In the genomic region with DNA sequence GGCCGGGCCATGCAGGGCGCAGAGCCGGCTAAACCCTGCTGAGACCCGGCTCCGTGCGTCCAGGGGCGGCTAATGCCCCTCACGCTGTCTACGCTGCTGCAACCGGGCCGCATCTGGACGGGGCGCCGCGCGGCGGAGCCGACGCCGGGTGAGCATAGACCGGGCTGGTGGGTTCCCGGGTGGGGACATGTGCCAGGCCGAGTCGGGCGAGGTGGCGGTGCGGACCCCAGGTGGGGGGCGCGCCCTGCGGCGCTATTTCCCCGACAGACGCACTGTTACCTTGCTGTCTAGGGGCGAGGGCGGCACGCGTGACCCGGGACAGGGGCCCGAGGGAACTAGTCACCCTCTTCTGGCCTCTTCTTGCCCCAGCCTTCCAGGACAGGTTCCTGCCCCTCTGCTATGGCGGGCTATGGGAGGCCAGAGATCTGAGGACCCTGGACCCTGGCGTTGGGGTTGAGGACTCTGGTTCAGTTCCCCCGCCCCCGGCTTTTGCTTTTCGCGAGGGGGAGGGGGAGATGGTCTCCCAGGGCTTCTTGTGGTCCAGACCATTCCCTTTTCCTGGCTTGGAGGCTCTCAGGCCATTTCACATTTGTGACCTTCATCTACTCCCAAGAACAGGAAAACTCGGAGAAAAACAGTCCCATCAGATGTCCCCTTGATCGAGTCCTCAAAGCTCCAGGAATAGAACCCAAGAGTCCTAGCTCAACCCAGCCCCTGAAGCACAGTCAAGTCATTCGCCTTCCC, we compare ENCODE assay signal across 2 cellular contexts.
A peak's percentile ranks its signal among the peaks of the same experiment; 100 is the strongest.
TF ChIP-seq lines count a peak whose summit lies in the region.

No MANE protein-coding gene starts in this region.

TF ChIP-seq in HEK293, 187 proteins besides CTCF, POLR2A, EP300 and RAD21 (continues in another document):
- TF ChIP-seq, protein P1, sequence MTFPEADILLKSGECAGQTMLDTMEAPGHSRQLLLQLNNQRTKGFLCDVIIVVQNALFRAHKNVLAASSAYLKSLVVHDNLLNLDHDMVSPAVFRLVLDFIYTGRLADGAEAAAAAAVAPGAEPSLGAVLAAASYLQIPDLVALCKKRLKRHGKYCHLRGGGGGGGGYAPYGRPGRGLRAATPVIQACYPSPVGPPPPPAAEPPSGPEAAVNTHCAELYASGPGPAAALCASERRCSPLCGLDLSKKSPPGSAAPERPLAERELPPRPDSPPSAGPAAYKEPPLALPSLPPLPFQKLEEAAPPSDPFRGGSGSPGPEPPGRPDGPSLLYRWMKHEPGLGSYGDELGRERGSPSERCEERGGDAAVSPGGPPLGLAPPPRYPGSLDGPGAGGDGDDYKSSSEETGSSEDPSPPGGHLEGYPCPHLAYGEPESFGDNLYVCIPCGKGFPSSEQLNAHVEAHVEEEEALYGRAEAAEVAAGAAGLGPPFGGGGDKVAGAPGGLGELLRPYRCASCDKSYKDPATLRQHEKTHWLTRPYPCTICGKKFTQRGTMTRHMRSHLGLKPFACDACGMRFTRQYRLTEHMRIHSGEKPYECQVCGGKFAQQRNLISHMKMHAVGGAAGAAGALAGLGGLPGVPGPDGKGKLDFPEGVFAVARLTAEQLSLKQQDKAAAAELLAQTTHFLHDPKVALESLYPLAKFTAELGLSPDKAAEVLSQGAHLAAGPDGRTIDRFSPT (tag by site-specific recombination; IDR thresholded peaks at IDR 0.05), result 0 out of 2 replicates have a peak, but pooled peaks have one; percentile 25
- TF ChIP-seq, protein P2, sequence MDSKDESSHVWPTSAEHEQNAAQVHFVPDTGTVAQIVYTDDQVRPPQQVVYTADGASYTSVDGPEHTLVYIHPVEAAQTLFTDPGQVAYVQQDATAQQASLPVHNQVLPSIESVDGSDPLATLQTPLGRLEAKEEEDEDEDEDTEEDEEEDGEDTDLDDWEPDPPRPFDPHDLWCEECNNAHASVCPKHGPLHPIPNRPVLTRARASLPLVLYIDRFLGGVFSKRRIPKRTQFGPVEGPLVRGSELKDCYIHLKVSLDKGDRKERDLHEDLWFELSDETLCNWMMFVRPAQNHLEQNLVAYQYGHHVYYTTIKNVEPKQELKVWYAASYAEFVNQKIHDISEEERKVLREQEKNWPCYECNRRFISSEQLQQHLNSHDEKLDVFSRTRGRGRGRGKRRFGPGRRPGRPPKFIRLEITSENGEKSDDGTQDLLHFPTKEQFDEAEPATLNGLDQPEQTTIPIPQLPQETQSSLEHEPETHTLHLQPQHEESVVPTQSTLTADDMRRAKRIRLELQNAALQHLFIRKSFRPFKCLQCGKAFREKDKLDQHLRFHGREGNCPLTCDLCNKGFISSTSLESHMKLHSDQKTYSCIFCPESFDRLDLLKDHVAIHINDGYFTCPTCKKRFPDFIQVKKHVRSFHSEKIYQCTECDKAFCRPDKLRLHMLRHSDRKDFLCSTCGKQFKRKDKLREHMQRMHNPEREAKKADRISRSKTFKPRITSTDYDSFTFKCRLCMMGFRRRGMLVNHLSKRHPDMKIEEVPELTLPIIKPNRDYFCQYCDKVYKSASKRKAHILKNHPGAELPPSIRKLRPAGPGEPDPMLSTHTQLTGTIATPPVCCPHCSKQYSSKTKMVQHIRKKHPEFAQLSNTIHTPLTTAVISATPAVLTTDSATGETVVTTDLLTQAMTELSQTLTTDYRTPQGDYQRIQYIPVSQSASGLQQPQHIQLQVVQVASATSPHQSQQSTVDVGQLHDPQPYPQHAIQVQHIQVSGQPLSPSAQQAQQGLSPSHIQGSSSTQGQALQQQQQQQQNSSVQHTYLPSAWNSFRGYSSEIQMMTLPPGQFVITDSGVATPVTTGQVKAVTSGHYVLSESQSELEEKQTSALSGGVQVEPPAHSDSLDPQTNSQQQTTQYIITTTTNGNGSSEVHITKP (tag by site-specific recombination; IDR thresholded peaks at IDR 0.05), result peak; percentile 50
- TF ChIP-seq ZFHX2 (tag by site-specific recombination; conservative IDR thresholded peaks at IDR 0.05), result 0 out of 2 replicates have a peak, but pooled peaks have one; percentile 6
- TF ChIP-seq ZIC2 (tag by site-specific recombination; IDR thresholded peaks at IDR 0.05), result peak; percentile 30
- no peak for TF ChIP-seq ZNF350 (tag by site-specific recombination; IDR thresholded peaks at IDR 0.05)
- peak; percentile 49; the same call in 1 of the 2 replicates for TF ChIP-seq ZNF777 (tag by site-specific recombination; IDR thresholded peaks at IDR 0.05; ENCODE audit: borderline replicate concordance)
- TF ChIP-seq, protein P3, sequence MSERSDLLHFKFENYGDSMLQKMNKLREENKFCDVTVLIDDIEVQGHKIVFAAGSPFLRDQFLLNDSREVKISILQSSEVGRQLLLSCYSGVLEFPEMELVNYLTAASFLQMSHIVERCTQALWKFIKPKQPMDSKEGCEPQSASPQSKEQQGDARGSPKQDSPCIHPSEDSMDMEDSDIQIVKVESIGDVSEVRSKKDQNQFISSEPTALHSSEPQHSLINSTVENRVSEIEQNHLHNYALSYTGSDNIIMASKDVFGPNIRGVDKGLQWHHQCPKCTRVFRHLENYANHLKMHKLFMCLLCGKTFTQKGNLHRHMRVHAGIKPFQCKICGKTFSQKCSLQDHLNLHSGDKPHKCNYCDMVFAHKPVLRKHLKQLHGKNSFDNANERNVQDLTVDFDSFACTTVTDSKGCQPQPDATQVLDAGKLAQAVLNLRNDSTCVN (tag by site-specific recombination; optimal IDR thresholded peaks at IDR 0.05), result peak; percentile 51
- no peak for TF ChIP-seq ZNF76 (tag by site-specific recombination; IDR thresholded peaks at IDR 0.05; ENCODE audit: borderline replicate concordance, low read depth)
- TF ChIP-seq GLIS2 (tag by site-specific recombination; IDR thresholded peaks at IDR 0.05), result peak; percentile 52
- peak; percentile 40 for TF ChIP-seq ZBTB20 (tag by site-specific recombination; IDR thresholded peaks at IDR 0.05)
- TF ChIP-seq ZNF366 (tag by site-specific recombination; conservative IDR thresholded peaks at IDR 0.05), result 0 out of 2 replicates have a peak, but pooled peaks have one; percentile 39
- TF ChIP-seq, protein P4, sequence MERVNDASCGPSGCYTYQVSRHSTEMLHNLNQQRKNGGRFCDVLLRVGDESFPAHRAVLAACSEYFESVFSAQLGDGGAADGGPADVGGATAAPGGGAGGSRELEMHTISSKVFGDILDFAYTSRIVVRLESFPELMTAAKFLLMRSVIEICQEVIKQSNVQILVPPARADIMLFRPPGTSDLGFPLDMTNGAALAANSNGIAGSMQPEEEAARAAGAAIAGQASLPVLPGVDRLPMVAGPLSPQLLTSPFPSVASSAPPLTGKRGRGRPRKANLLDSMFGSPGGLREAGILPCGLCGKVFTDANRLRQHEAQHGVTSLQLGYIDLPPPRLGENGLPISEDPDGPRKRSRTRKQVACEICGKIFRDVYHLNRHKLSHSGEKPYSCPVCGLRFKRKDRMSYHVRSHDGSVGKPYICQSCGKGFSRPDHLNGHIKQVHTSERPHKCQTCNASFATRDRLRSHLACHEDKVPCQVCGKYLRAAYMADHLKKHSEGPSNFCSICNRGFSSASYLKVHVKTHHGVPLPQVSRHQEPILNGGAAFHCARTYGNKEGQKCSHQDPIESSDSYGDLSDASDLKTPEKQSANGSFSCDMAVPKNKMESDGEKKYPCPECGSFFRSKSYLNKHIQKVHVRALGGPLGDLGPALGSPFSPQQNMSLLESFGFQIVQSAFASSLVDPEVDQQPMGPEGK (tag by site-specific recombination; IDR thresholded peaks at IDR 0.05), result peak; percentile 24; the same call in 1 of the 2 replicates

TF ChIP-seq in H1, 55 proteins besides CTCF, POLR2A, EP300 and RAD21:
- TF ChIP-seq RNF2 (IDR thresholded peaks at IDR 0.05; ENCODE audit: borderline replicate concordance, low read depth, low read length, missing control alignments, poor library complexity, severe bottlenecking), result peak; percentile 15
- no peak for TF ChIP-seq SP2 (IDR thresholded peaks at IDR 0.05; ENCODE audit: low read length)
- TF ChIP-seq KDM4A (IDR thresholded peaks at IDR 0.05; ENCODE audit: low read depth, low read length, severe bottlenecking), result peak; percentile 72
